ENCODE assay signal across 8 cellular contexts in the genomic region with DNA sequence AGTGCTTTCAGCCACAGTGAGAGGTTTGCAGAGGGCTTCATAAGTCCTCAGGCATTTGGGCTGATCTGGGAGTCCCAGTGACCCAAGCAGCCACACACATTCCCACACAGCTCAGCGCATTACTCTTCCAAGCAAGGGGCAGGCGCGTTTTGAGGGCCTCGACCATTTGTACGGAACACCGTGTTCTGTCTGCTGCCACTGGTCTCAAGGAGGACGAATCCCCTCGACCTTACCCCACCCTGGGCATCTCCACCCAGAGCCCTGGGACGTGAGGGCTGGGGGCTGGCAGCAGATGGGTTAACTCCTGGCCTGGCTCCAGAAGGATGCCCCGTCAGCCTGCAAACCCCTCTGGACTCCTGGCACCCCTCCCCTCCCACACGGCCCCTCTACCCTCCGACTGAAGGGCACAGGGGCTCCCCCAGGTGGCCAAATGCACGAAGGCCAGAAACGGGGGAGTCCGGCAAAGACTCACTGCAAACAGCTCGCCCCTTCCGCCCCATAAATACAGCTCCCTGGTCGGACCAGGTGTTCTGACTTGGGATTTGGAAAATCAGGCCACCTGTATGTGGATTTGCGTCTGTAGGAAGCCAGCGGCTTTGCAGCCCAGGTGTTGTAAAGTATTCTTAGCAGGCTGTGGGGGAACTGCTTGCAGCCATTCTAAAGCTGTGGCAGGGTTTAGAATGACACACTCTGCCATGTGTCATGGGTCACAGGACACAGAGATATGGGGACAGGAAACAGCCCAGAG. TPM values are rescaled to one million over a fixed set of nuclear protein-coding genes. Genes with fewer than 3 reads are reported as not detected.
A peak's percentile ranks its signal among the peaks of the same experiment; 100 is the strongest.
DNase-seq lines count a peak whose midpoint lies in the region; ATAC-seq and TF ChIP-seq lines count a peak whose summit lies in the region.

No MANE protein-coding gene starts in this region.

- H3K4me3 ChIP-seq in HAP-1: no peak overlapping the region
- no peak overlapping the region for H3K4me3 ChIP-seq in choroid plexus epithelial cell (ENCODE audit: low read depth, low read length)
- no peak overlapping the region for H3K4me3 ChIP-seq in liver (ENCODE audit: low read depth in 1 of 3, low read length in 3 of 3)

- DNase-seq in G401 (ENCODE audit: low spot score) (peak; percentile 73), HAP-1 (ENCODE audit: low spot score in 2 of 2) (peak; percentile 56 to 88), NCI-H1694 treated with DMSO at 0.1 percent for 48 hours (lab: John Stamatoyannopoulos, UW) (peak; percentile 64), choroid plexus epithelial cell (ENCODE audit: low read depth) (peak; percentile 61)
- peak; percentile 17 for DNase-seq in activated CD4-positive, CD25-positive, alpha-beta regulatory T cell treated with anti-CD3 and anti-CD28 coated beads, Interleukin-2, amount 50 U/mL, for 16 hours (ENCODE audit: low read depth, low spot score)
- peak; percentile 58 to 60 for DNase-seq in stimulated activated CD4-positive, alpha-beta T cell treated with anti-CD3 and anti-CD28 coated beads, Interleukin-4, amount 100 ng/mL, for 48 hours (ENCODE audit: low read depth in 2 of 2)

- H3K27ac ChIP-seq in liver (ENCODE audit: low read depth in 1 of 2, low read length in 2 of 2): peak overlapping the region in 1 of 2 donors; percentile 8

- H3K4me1 ChIP-seq in HAP-1: peaks cover 35% of the 10 kb centered on the region
- H3K4me1 ChIP-seq in liver (ENCODE audit: control insufficient read depth in 4 of 4, insufficient read depth in 4 of 4, low read length in 3 of 4): peaks cover 0 to 11% (median 6%) of the 10 kb centered on the region in 4 donors

- H3K9ac ChIP-seq in liver (ENCODE audit: low read depth in 1 of 2, low read length in 2 of 2): peak overlapping the region in 1 of 2 donors; percentile 64

- H3K36me3 ChIP-seq in HAP-1 (replicated peaks): no peaks in the 10 kb centered on the region
- H3K36me3 ChIP-seq in liver (ENCODE audit: control insufficient read depth in 4 of 4, insufficient read depth in 3 of 4, low read depth in 1 of 4, low read length in 3 of 4): no peaks in the 10 kb centered on the region

- H3K9me3 ChIP-seq in HAP-1: no peaks in the 10 kb centered on the region
- no peaks in the 10 kb centered on the region for H3K9me3 ChIP-seq in liver (ENCODE audit: control insufficient read depth in 4 of 4, low read length in 3 of 4)

- in situ Hi-C loops in G401 (cut with HindIII; ENCODE audit: low sequenced_read_pairs): no loop called here
- in situ Hi-C loops in HAP-1 (cut with MboI; ENCODE audit: low sequenced_read_pairs): no loop called here

- TF ChIP-seq CTCF in choroid plexus epithelial cell (conservative IDR thresholded peaks at IDR 0.05; ENCODE audit: low read depth, low read length) (peak; percentile 90), liver (IDR thresholded peaks at IDR 0.05; ENCODE audit: low read depth, low read length, missing input control) (peak; percentile 55)

- WGBS in liver: 23% methylated on average over 20 of the region's 20 CpGs

- TF ChIP-seq RAD21 in liver (IDR thresholded peaks at IDR 0.05): peak; percentile 67 to 79

- H3K27me3 ChIP-seq in HAP-1 (ENCODE audit: low read depth) (no peaks in the 10 kb centered on the region), liver (ENCODE audit: control insufficient read depth in 4 of 4, insufficient read depth in 4 of 4, low read length in 3 of 4) (no peaks in the 10 kb centered on the region)

- no peak for ATAC-seq in HG03139 (IDR thresholded peaks at IDR 0.05; ENCODE audit: unreplicated experiment)

TF ChIP-seq in liver, 16 proteins besides CTCF, POLR2A, EP300 and RAD21:
- peak; percentile 32 for TF ChIP-seq SP1 (IDR thresholded peaks at IDR 0.05)
- TF ChIP-seq, protein P1, sequence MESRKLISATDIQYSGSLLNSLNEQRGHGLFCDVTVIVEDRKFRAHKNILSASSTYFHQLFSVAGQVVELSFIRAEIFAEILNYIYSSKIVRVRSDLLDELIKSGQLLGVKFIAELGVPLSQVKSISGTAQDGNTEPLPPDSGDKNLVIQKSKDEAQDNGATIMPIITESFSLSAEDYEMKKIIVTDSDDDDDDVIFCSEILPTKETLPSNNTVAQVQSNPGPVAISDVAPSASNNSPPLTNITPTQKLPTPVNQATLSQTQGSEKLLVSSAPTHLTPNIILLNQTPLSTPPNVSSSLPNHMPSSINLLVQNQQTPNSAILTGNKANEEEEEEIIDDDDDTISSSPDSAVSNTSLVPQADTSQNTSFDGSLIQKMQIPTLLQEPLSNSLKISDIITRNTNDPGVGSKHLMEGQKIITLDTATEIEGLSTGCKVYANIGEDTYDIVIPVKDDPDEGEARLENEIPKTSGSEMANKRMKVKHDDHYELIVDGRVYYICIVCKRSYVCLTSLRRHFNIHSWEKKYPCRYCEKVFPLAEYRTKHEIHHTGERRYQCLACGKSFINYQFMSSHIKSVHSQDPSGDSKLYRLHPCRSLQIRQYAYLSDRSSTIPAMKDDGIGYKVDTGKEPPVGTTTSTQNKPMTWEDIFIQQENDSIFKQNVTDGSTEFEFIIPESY (IDR thresholded peaks at IDR 0.05): no peak
TF ChIP-seq in liver: peak in this region for 1.

RNA-seq across cellular contexts. Expression of a gene that starts 33.6 kb away (rescaled TPM):
- 1,275 and 1,509 TPM in 2 replicates for total RNA-seq in G401 (2014; rRNA removed; shearing (Covaris generic))
- 100 to 1,000 TPM; 201 to 422 TPM for total RNA-seq in liver
- 100 to 1,000 TPM; 310 to 523 TPM for polyA plus RNA-seq in liver

Comparison
In these comparisons a context has a peak if more than half of its experiments do, and no peak if none do; other contexts are left out.
1. DNase-seq: peak in every context shown above with its lines; median percentile 73 in G401; 72 in HAP-1; 64 in NCI-H1694 treated with DMSO at 0.1 percent for 48 hours; 61 in choroid plexus epithelial cell; 59 in stimulated activated CD4-positive, alpha-beta T cell treated with anti-CD3 and anti-CD28 coated beads, Interleukin-4, amount 100 ng/mL, for 48 hours; 17 in activated CD4-positive, CD25-positive, alpha-beta regulatory T cell treated with anti-CD3 and anti-CD28 coated beads, Interleukin-2, amount 50 U/mL, for 16 hours.